1 cellular context compared by ENCODE assay signal in genomic region chr14:80426686-80427085, GRCh38.
TF ChIP-seq lines count a peak whose summit lies in the region.

No MANE protein-coding gene starts in this region.

TF ChIP-seq in endothelial cell of umbilical vein, 7 proteins besides CTCF, POLR2A, EP300 and RAD21:
- TF ChIP-seq FOS (IDR thresholded peaks at IDR 0.05; ENCODE audit: borderline replicate concordance, insufficient read depth, low read length) (no peak), EZH2 (IDR thresholded peaks at IDR 0.05; ENCODE audit: borderline replicate concordance, low read depth, low read length, severe bottlenecking) (no peak)
